ENCODE assay signal across 17 cellular contexts in genomic region chr2:145764631-145765030, GRCh38.
DNase-seq lines count a peak whose midpoint lies in the region; ATAC-seq and TF ChIP-seq lines count a peak whose summit lies in the region.
"Had no signal": no experiment of that assay in that cellular context is flagged by ENCODE, and none has a peak within 500 bp of the region (broad histone marks: within the 10 kb centered on the region; RNA-seq: fewer than 3 reads in every experiment).

No MANE protein-coding gene starts in this region.

- TF ChIP-seq POLR2A in GM18505 (IDR thresholded peaks at IDR 0.05; ENCODE audit: borderline replicate concordance, extremely low read depth, insufficient read depth, insufficient read length), result no peak

- no peak overlapping the region for H3K4me3 Mint-ChIP-seq in effector memory CD8-positive, alpha-beta T cell
- H3K4me3 Mint-ChIP-seq in stimulated activated memory B cell treated with anti-CD40 and anti-IgM and Interleukin-4, amounts not matched to agents 10 μg/mL and 1 μg/mL and 100 μg/mL, for 72 hours, result no peak overlapping the region
- H3K4me3 Mint-ChIP-seq in chondrocyte (ENCODE audit: unreplicated experiment), result no peak overlapping the region
- H3K4me3 Mint-ChIP-seq: activated T-cell treated with anti-CD3 and anti-CD28 coated beads, Interleukin-2, amount 50 U/mL, for 24 hours; B cell had no signal

- TF ChIP-seq CTCF in chondrocyte (IDR thresholded peaks at IDR 0.05), result no peak

- H3K27me3 ChIP-seq in SJCRH30, result no peaks in the 10 kb centered on the region

- no peaks in the 10 kb centered on the region for H3K27me3 Mint-ChIP-seq in effector memory CD8-positive, alpha-beta T cell
- no peaks in the 10 kb centered on the region for H3K27me3 Mint-ChIP-seq in stimulated activated memory B cell treated with anti-CD40 and anti-IgM and Interleukin-4, amounts not matched to agents 10 μg/mL and 1 μg/mL and 100 μg/mL, for 72 hours
- H3K27me3 Mint-ChIP-seq in chondrocyte (ENCODE audit: low read depth), result no peaks in the 10 kb centered on the region
- H3K27me3 Mint-ChIP-seq: activated T-cell treated with anti-CD3 and anti-CD28 coated beads, Interleukin-2, amount 50 U/mL, for 24 hours; B cell had no signal

- H3K27ac Mint-ChIP-seq in effector memory CD8-positive, alpha-beta T cell, result no peak overlapping the region
- no peak overlapping the region for H3K27ac Mint-ChIP-seq in stimulated activated memory B cell treated with anti-CD40 and anti-IgM and Interleukin-4, amounts not matched to agents 10 μg/mL and 1 μg/mL and 100 μg/mL, for 72 hours
- H3K27ac Mint-ChIP-seq in chondrocyte (ENCODE audit: unreplicated experiment), result no peak overlapping the region
- H3K27ac Mint-ChIP-seq: activated T-cell treated with anti-CD3 and anti-CD28 coated beads, Interleukin-2, amount 50 U/mL, for 24 hours; B cell had no signal

- no peaks in the 10 kb centered on the region for H3K36me3 Mint-ChIP-seq in effector memory CD8-positive, alpha-beta T cell (ENCODE audit: insufficient read depth)
- H3K36me3 Mint-ChIP-seq in stimulated activated memory B cell treated with anti-CD40 and anti-IgM and Interleukin-4, amounts not matched to agents 10 μg/mL and 1 μg/mL and 100 μg/mL, for 72 hours, result no peaks in the 10 kb centered on the region
- H3K36me3 Mint-ChIP-seq in chondrocyte (ENCODE audit: low read depth), result no peaks in the 10 kb centered on the region

- DNase-seq in COR-L47 (lab: John Stamatoyannopoulos, UW) (peak; percentile 63), NCI-H1436 (lab: John Stamatoyannopoulos, UW) (peak; percentile 74), SJCRH30 (peak; percentile 66 to 82), kidney tubule cell (ENCODE audit: low spot score) (peak; percentile 23), chondrocyte (ENCODE audit: low spot score) (no peak)
- no peak for DNase-seq in effector memory CD8-positive, alpha-beta T cell
- DNase-seq: activated T-cell treated with anti-CD3 and anti-CD28 coated beads, Interleukin-2, amount 50 U/mL, for 24 hours; effector memory CD4-positive, alpha-beta T cell; GDM1; hippocampal formation; Kasumi-1; lower lobe of right lung; nucleus accumbens had no signal

- H3K4me1 ChIP-seq in SJCRH30, result no peaks in the 10 kb centered on the region; the same call in 1 of the 2 replicates

- no peak overlapping the region for H3K4me3 ChIP-seq in SJCRH30
- H3K4me3 ChIP-seq: lower lobe of right lung had no signal

- no peaks in the 10 kb centered on the region for H3K36me3 ChIP-seq in SJCRH30
- H3K36me3 ChIP-seq: lower lobe of right lung had no signal

- no peaks in the 10 kb centered on the region for H3K9me3 Mint-ChIP-seq in effector memory CD8-positive, alpha-beta T cell
- H3K9me3 Mint-ChIP-seq in stimulated activated memory B cell treated with anti-CD40 and anti-IgM and Interleukin-4, amounts not matched to agents 10 μg/mL and 1 μg/mL and 100 μg/mL, for 72 hours, result no peaks in the 10 kb centered on the region
- H3K9me3 Mint-ChIP-seq in chondrocyte (ENCODE audit: low read depth), result no peaks in the 10 kb centered on the region
- H3K9me3 Mint-ChIP-seq: activated T-cell treated with anti-CD3 and anti-CD28 coated beads, Interleukin-2, amount 50 U/mL, for 24 hours had no signal

- no peak overlapping the region for H3K27ac ChIP-seq in SJCRH30
- H3K27ac ChIP-seq: lower lobe of right lung had no signal

- 0 out of 2 replicates have a peak, but pooled peaks cover 2% of the 10 kb centered on the region for H3K9me3 ChIP-seq in SJCRH30 (replicated peaks)
- H3K9me3 ChIP-seq: lower lobe of right lung had no signal

- no peak for ATAC-seq in GM18505 (IDR thresholded peaks at IDR 0.05; ENCODE audit: unreplicated experiment)
- ATAC-seq in effector memory CD8-positive, alpha-beta T cell (replicated peaks), result no peak
- no peak for ATAC-seq in stimulated activated memory B cell treated with anti-CD40 and anti-IgM and Interleukin-4, amounts not matched to agents 10 μg/mL and 1 μg/mL and 100 μg/mL, for 72 hours
- ATAC-seq: activated CD4-positive, CD25-positive, alpha-beta regulatory T cell treated with anti-CD3 and anti-CD28 coated beads, Interleukin-2, amount 50 U/mL, for 24 hours; lower lobe of right lung had no signal

- no peaks in the 10 kb centered on the region for H3K4me1 Mint-ChIP-seq in effector memory CD8-positive, alpha-beta T cell (ENCODE audit: low read depth in 2 of 2)
- H3K4me1 Mint-ChIP-seq in stimulated activated memory B cell treated with anti-CD40 and anti-IgM and Interleukin-4, amounts not matched to agents 10 μg/mL and 1 μg/mL and 100 μg/mL, for 72 hours, result no peaks in the 10 kb centered on the region
- peaks cover 21% of the 10 kb centered on the region for H3K4me1 Mint-ChIP-seq in chondrocyte (ENCODE audit: low read depth)
- H3K4me1 Mint-ChIP-seq: B cell had no signal

Comparison
In these comparisons a context has a peak if more than half of its experiments do, and no peak if none do; other contexts are left out.
1. DNase-seq: peak in COR-L47 (single experiment), NCI-H1436 (single experiment), SJCRH30 (2 of 2) and kidney tubule cell (single experiment); none in effector memory CD8-positive, alpha-beta T cell (0 of 3) and chondrocyte (single experiment).